In genomic region chr14:61552196-61552595, GRCh38 we compare ENCODE assay signal across 11 cellular contexts.
DNase-seq lines count a peak whose midpoint lies in the region; ATAC-seq, FAIRE-seq and TF ChIP-seq lines count a peak whose summit lies in the region.
"Had no signal": no experiment of that assay in that cellular context is flagged by ENCODE, and none has a peak within 500 bp of the region (broad histone marks: within the 10 kb centered on the region; RNA-seq: fewer than 3 reads in every experiment).

No MANE protein-coding gene starts in this region.

- H2AFZ ChIP-seq in OCI-LY3 (ENCODE audit: low read depth, low read length): no peak overlapping the region

- FAIRE-seq in frontal cortex (lab: Jason Lieb, UNC): no peak
- FAIRE-seq: keratinocyte had no signal

- H3K4me1 ChIP-seq in CD4-positive, CD25-positive, alpha-beta regulatory T cell (ENCODE audit: control insufficient read depth, insufficient read depth, low read length, poor library complexity, severe bottlenecking): peaks cover 8% of the 10 kb centered on the region
- H3K4me1 ChIP-seq in OCI-LY3 (ENCODE audit: low read length): peaks cover 22% of the 10 kb centered on the region

- no peak overlapping the region for H3K4me3 Mint-ChIP-seq in CD4-positive, CD25-positive, alpha-beta regulatory T cell
- H3K4me3 Mint-ChIP-seq in natural killer cell treated with Interleukin-12 subunit alpha and Interleukin-12 subunit beta and Interleukin-15 and Interleukin-18, amount 100 ng/mL, for 72 hours: peak overlapping the region; percentile 78

- no peaks in the 10 kb centered on the region for H3K9me3 ChIP-seq in CD4-positive, CD25-positive, alpha-beta regulatory T cell (ENCODE audit: control insufficient read depth in 2 of 2, low read length in 2 of 2)
- no peaks in the 10 kb centered on the region for H3K9me3 ChIP-seq in OCI-LY3 (ENCODE audit: insufficient read depth, low read length)

- peak overlapping the region in 2 of 3 donors; percentile 12 to 45 for H3K27ac Mint-ChIP-seq in CD4-positive, CD25-positive, alpha-beta regulatory T cell
- peak overlapping the region; percentile 99 to 100 for H3K27ac Mint-ChIP-seq in natural killer cell treated with Interleukin-12 subunit alpha and Interleukin-12 subunit beta and Interleukin-15 and Interleukin-18, amount 100 ng/mL, for 72 hours

- peak overlapping the region; percentile 65 for H3K4me2 ChIP-seq in OCI-LY3 (ENCODE audit: low read length)

- H3K36me3 Mint-ChIP-seq in CD4-positive, CD25-positive, alpha-beta regulatory T cell: peaks cover 43% of the 10 kb centered on the region
- peaks cover 45% of the 10 kb centered on the region for H3K36me3 Mint-ChIP-seq in natural killer cell treated with Interleukin-12 subunit alpha and Interleukin-12 subunit beta and Interleukin-15 and Interleukin-18, amount 100 ng/mL, for 72 hours

- H3K4me3 ChIP-seq in CD4-positive, CD25-positive, alpha-beta regulatory T cell (ENCODE audit: low read depth, low read length): no peak overlapping the region
- no peak overlapping the region for H3K4me3 ChIP-seq in OCI-LY3 (ENCODE audit: low read length)
- H3K4me3 ChIP-seq in coronary artery: no peak overlapping the region

- H3K27me3 Mint-ChIP-seq in CD4-positive, CD25-positive, alpha-beta regulatory T cell: no peaks in the 10 kb centered on the region
- no peaks in the 10 kb centered on the region for H3K27me3 Mint-ChIP-seq in natural killer cell treated with Interleukin-12 subunit alpha and Interleukin-12 subunit beta and Interleukin-15 and Interleukin-18, amount 100 ng/mL, for 72 hours

- no peak for ATAC-seq in CD4-positive, CD25-positive, alpha-beta regulatory T cell (ENCODE audit: low read depth in 2 of 2)
- no peak for ATAC-seq in natural killer cell treated with Interleukin-12 subunit alpha and Interleukin-12 subunit beta and Interleukin-15 and Interleukin-18, amount 100 ng/mL, for 72 hours
- no peak for ATAC-seq in GM19395 (IDR thresholded peaks at IDR 0.05; ENCODE audit: unreplicated experiment)

- no peaks in the 10 kb centered on the region for H4K20me1 ChIP-seq in OCI-LY3 (ENCODE audit: insufficient read depth, low read length)

- no peak for DNase-seq in CD4-positive, CD25-positive, alpha-beta regulatory T cell
- DNase-seq in coronary artery (ENCODE audit: low spot score): no peak
- DNase-seq in natural killer cell treated with Interleukin-12 subunit alpha and Interleukin-12 subunit beta and Interleukin-15 and Interleukin-18, amount 100 ng/mL, for 72 hours (ENCODE audit: low spot score): no peak
- DNase-seq in frontal cortex (ENCODE audit: low spot score in 2 of 2): no peak
- no peak for DNase-seq in putamen (ENCODE audit: low spot score)
- DNase-seq in DMS53 (lab: John Stamatoyannopoulos, UW): no peak
- DNase-seq: NCI-H748 treated with DMSO at 0.1 percent for 48 hours, T1000 had no signal

- peaks cover 21 to 47% (median 32%) of the 10 kb centered on the region in 4 donors for H3K4me1 Mint-ChIP-seq in CD4-positive, CD25-positive, alpha-beta regulatory T cell
- H3K4me1 Mint-ChIP-seq in natural killer cell treated with Interleukin-12 subunit alpha and Interleukin-12 subunit beta and Interleukin-15 and Interleukin-18, amount 100 ng/mL, for 72 hours (ENCODE audit: low read depth in 2 of 2): peaks cover 83 to 85% of the 10 kb centered on the region in 2 donors

- no peaks in the 10 kb centered on the region for H3K9me3 Mint-ChIP-seq in CD4-positive, CD25-positive, alpha-beta regulatory T cell
- peaks cover 6% of the 10 kb centered on the region for H3K9me3 Mint-ChIP-seq in natural killer cell treated with Interleukin-12 subunit alpha and Interleukin-12 subunit beta and Interleukin-15 and Interleukin-18, amount 100 ng/mL, for 72 hours

- no peak overlapping the region for H3K27ac ChIP-seq in CD4-positive, CD25-positive, alpha-beta regulatory T cell (ENCODE audit: insufficient read depth, low read length, poor library complexity, severe bottlenecking)
- H3K27ac ChIP-seq in OCI-LY3 (ENCODE audit: low read length) (peak overlapping the region; percentile 65), coronary artery (peak overlapping the region; percentile 33 to 74)

- H3K36me3 ChIP-seq in CD4-positive, CD25-positive, alpha-beta regulatory T cell (ENCODE audit: control insufficient read depth, insufficient read depth, low read length): peaks cover 52% of the 10 kb centered on the region
- H3K36me3 ChIP-seq in OCI-LY3 (replicated peaks; ENCODE audit: low read depth, low read length): no peaks in the 10 kb centered on the region

- no peaks in the 10 kb centered on the region for H3K79me2 ChIP-seq in OCI-LY3 (ENCODE audit: low read length)

- TF ChIP-seq CTCF in OCI-LY3 (IDR thresholded peaks at IDR 0.05; ENCODE audit: low read depth, low read length) (no peak), coronary artery (IDR thresholded peaks at IDR 0.05) (no peak)

- H3K27me3 ChIP-seq in CD4-positive, CD25-positive, alpha-beta regulatory T cell (ENCODE audit: control insufficient read depth, insufficient read depth, low read length): no peaks in the 10 kb centered on the region
- no peaks in the 10 kb centered on the region for H3K27me3 ChIP-seq in OCI-LY3 (ENCODE audit: low read depth, low read length)

- no peak overlapping the region; the same call in 1 of the 2 replicates for H3K9ac ChIP-seq in OCI-LY3 (ENCODE audit: low read length)
